Comparison of ENCODE assay signal across 8 cellular contexts in genomic region chr2:70995227-70995729, GRCh38. TPM values are rescaled to one million over a fixed set of nuclear protein-coding genes. Genes with fewer than 3 reads are reported as not detected.
A peak's percentile ranks its signal among the peaks of the same experiment; 100 is the strongest.
DNase-seq lines count a peak whose midpoint lies in the region; ATAC-seq and TF ChIP-seq lines count a peak whose summit lies in the region.

No MANE protein-coding gene starts in this region.

- peak; percentile 24 for DNase-seq in NK-92 treated with Interleukin-12 subunit alpha and Interleukin-12 subunit beta, amount 100 ng/mL, for 24 hours (lab: John Stamatoyannopoulos, UW)
- DNase-seq in NK-92 (lab: John Stamatoyannopoulos, UW; ENCODE audit: unreplicated experiment) (no peak), HEK293T (ENCODE audit: extremely low spot score) (peak; percentile 58), MV-4-11 (lab: John Stamatoyannopoulos, UW) (peak; percentile 21), UCSD-AML1 (lab: John Stamatoyannopoulos, UW; ENCODE audit: unreplicated experiment) (peak; percentile 42), dorsolateral prefrontal cortex (peak in 3 of 10 donors; percentile 50 to 60 (median 56)), lung (ENCODE audit: low spot score) (peak; percentile 38)
- DNase-seq in stimulated activated naive CD8-positive, alpha-beta T cell treated with anti-CD3 and anti-CD28 coated beads, Interleukin-15, amount 100 ng/mL, for 72 hours = peak; percentile 52 to 64

- CTCF ChIA-PET in HEK293T (lab: Yijun Ruan, JAX) = no interaction called here

- H3K27ac Mint-ChIP-seq in stimulated activated naive CD8-positive, alpha-beta T cell treated with anti-CD3 and anti-CD28 coated beads, Interleukin-15, amount 100 ng/mL, for 72 hours = no peak overlapping the region

- TF ChIP-seq CTCF in dorsolateral prefrontal cortex (IDR thresholded peaks at IDR 0.05 in 54 of 56, conservative IDR thresholded peaks at IDR 0.05 in 2 of 56; ENCODE audit: low read depth in 1 of 56, partially characterized antibody in 56 of 56) = peak in 16 of 56 donors; percentile 4 to 45 (median 18)
- TF ChIP-seq CTCF in lung (IDR thresholded peaks at IDR 0.05; ENCODE audit: control extremely low read depth, extremely low read depth) = no peak

- H3K27me3 Mint-ChIP-seq in stimulated activated naive CD8-positive, alpha-beta T cell treated with anti-CD3 and anti-CD28 coated beads, Interleukin-15, amount 100 ng/mL, for 72 hours = no peaks in the 10 kb centered on the region

- H3K27me3 ChIP-seq in dorsolateral prefrontal cortex (no peaks in the 10 kb centered on the region), lung (ENCODE audit: control insufficient read depth, insufficient read depth) (no peaks in the 10 kb centered on the region)

- no peaks in the 10 kb centered on the region for H3K9me3 Mint-ChIP-seq in stimulated activated naive CD8-positive, alpha-beta T cell treated with anti-CD3 and anti-CD28 coated beads, Interleukin-15, amount 100 ng/mL, for 72 hours

- H3K36me3 ChIP-seq in lung (ENCODE audit: control insufficient read depth in 2 of 2, insufficient read depth in 2 of 2, low read length in 2 of 2) = peaks cover 2 to 17% of the 10 kb centered on the region in 2 donors

- H3K4me3 ChIP-seq in dorsolateral prefrontal cortex (peak overlapping the region; percentile 70 to 100 (median 96)), lung (peak overlapping the region; percentile 59)

- WGBS in lung, 2 donors = 1 to 2% methylated on average over 18 of the region's 18 CpGs

- POLR2A ChIA-PET in HEK293T (lab: Yijun Ruan, JAX) = no interaction called here

- peak overlapping the region; percentile 84 to 88 for H3K4me3 Mint-ChIP-seq in stimulated activated naive CD8-positive, alpha-beta T cell treated with anti-CD3 and anti-CD28 coated beads, Interleukin-15, amount 100 ng/mL, for 72 hours

- H3K4me1 Mint-ChIP-seq in stimulated activated naive CD8-positive, alpha-beta T cell treated with anti-CD3 and anti-CD28 coated beads, Interleukin-15, amount 100 ng/mL, for 72 hours = peaks cover 53% of the 10 kb centered on the region

- H3K9me3 ChIP-seq in lung (ENCODE audit: control insufficient read depth in 2 of 2, insufficient read depth in 1 of 2, low read length in 1 of 2) = no peaks in the 10 kb centered on the region

- H3K27ac ChIP-seq in dorsolateral prefrontal cortex (peak overlapping the region in 51 of 59 donors; percentile 18 to 92 (median 71)), lung (ENCODE audit: low read depth in 1 of 2, low read length in 1 of 2) (peak overlapping the region; percentile 63 to 68)

- intact Hi-C loops in dorsolateral prefrontal cortex (cut with DNase I) = loop anchor here in 1 of 2 donors (2.0 kb wide), 1 partner anchor 74 kb away; the partner anchor contains the start of gene NAGK

- ATAC-seq in lung (ENCODE audit: insufficient read depth, low FRiP score) = peak; percentile 14
- peak; percentile 65 for ATAC-seq in stimulated activated naive CD8-positive, alpha-beta T cell treated with anti-CD3 and anti-CD28 coated beads, Interleukin-15, amount 100 ng/mL, for 72 hours

- peaks cover 6 to 13% of the 10 kb centered on the region in 2 donors for H3K4me1 ChIP-seq in lung (ENCODE audit: control insufficient read depth in 2 of 2, insufficient read depth in 2 of 2, low read length in 2 of 2)

TF ChIP-seq in HEK293T, 16 proteins besides CTCF, POLR2A, EP300 and RAD21:
- TF ChIP-seq BHLHE40 (IDR thresholded peaks at IDR 0.05; ENCODE audit: borderline replicate concordance) = no peak
- no peak for TF ChIP-seq LEF1 (IDR thresholded peaks at IDR 0.05; ENCODE audit: borderline replicate concordance)
- TF ChIP-seq CTBP1 (IDR thresholded peaks at IDR 0.05; ENCODE audit: borderline replicate concordance) = no peak
- no peak for TF ChIP-seq L3MBTL2 (conservative IDR thresholded peaks at IDR 0.05)
- no peak for TF ChIP-seq FOXM1 (IDR thresholded peaks at IDR 0.05; ENCODE audit: borderline replicate concordance)
- TF ChIP-seq NFRKB (IDR thresholded peaks at IDR 0.05) = no peak
- no peak for TF ChIP-seq HDGF (IDR thresholded peaks at IDR 0.05; ENCODE audit: borderline replicate concordance)
- no peak for TF ChIP-seq TARDBP (IDR thresholded peaks at IDR 0.05)
- TF ChIP-seq SP1 (IDR thresholded peaks at IDR 0.05) = no peak
- no peak for TF ChIP-seq SUZ12 (IDR thresholded peaks at IDR 0.05)
- no peak for TF ChIP-seq FOXK2 (IDR thresholded peaks at IDR 0.05)
- no peak for TF ChIP-seq PKNOX1 (IDR thresholded peaks at IDR 0.05)
- no peak for TF ChIP-seq ARNT (IDR thresholded peaks at IDR 0.05)
- no peak for TF ChIP-seq ELF4 (IDR thresholded peaks at IDR 0.05)
- TF ChIP-seq ZNF384 (IDR thresholded peaks at IDR 0.05) = no peak
- no peak for TF ChIP-seq FOXA1 (IDR thresholded peaks at IDR 0.05)

RNA-seq across cellular contexts. Expression of gene TEX261, which starts 0.6 kb away (rescaled TPM):
- total RNA-seq in dorsolateral prefrontal cortex (10 to 100 TPM; 28.4 to 60.5 (median 42.3) TPM), lung (10 to 100 TPM; 23.0 to 55.8 TPM)
- 10 to 100 TPM; 31.8 to 36.9 TPM for polyA plus RNA-seq in lung

RNA-seq across cellular contexts. Expression of gene ANKRD53, which starts 16.8 kb away (rescaled TPM):
- total RNA-seq in dorsolateral prefrontal cortex = 1 to 10 TPM in 28 of 120 experiments, under 1 TPM in 41, not detected in 51; 0.25 to 3.2 (median 0.91) TPM
- 1 to 10 TPM in 1 of 2 donors, under 1 TPM in 1; 0.82 to 2.5 TPM for total RNA-seq in lung
- under 1 TPM; 0.63 to 0.69 TPM for polyA plus RNA-seq in lung

RNA-seq across cellular contexts. Expression of gene ATP6V1B1, which starts 59.6 kb away (rescaled TPM):
- total RNA-seq in dorsolateral prefrontal cortex (1 to 10 TPM in 11 of 120 experiments, under 1 TPM in 12, not detected in 97; 0.23 to 1.8 (median 1.00) TPM), lung (1 to 10 TPM; 1.4 to 5.9 TPM)
- 1 to 10 TPM in 1 of 2 donors, under 1 TPM in 1; 0.33 to 2.2 TPM for polyA plus RNA-seq in lung
